ENCODE assay signal across 1 cellular context in genomic region chr19:45884682-45885555, GRCh38.
TF ChIP-seq lines count a peak whose summit lies in the region.

No MANE protein-coding gene starts in this region.

TF ChIP-seq in HepG2, 621 proteins besides CTCF, POLR2A, EP300 and RAD21 (continued from another document):
- TF ChIP-seq ZNF281 (CRISPR knock-in tag; IDR thresholded peaks at IDR 0.05; ENCODE audit: borderline replicate concordance) (no peak), IKZF1 (IDR thresholded peaks at IDR 0.05) (no peak), ELF3 (CRISPR knock-in tag; IDR thresholded peaks at IDR 0.05) (no peak), IRF2 (CRISPR knock-in tag; IDR thresholded peaks at IDR 0.05) (peak; percentile 26; the same call in 1 of the 2 replicates), ZNF784 (CRISPR knock-in tag; IDR thresholded peaks at IDR 0.05; ENCODE audit: borderline replicate concordance) (no peak), ZNF670 (CRISPR knock-in tag; IDR thresholded peaks at IDR 0.05; ENCODE audit: borderline replicate concordance) (0 out of 2 replicates have a peak, but pooled peaks have one; percentile 69), THRA (CRISPR knock-in tag; IDR thresholded peaks at IDR 0.05; ENCODE audit: borderline replicate concordance) (no peak), U2AF2 (IDR thresholded peaks at IDR 0.05; ENCODE audit: low read depth, low read length) (no peak), ZNF616 (CRISPR knock-in tag; IDR thresholded peaks at IDR 0.05; ENCODE audit: low read depth) (no peak), AGO1 (IDR thresholded peaks at IDR 0.05; ENCODE audit: low read depth, low read length, poor library complexity, severe bottlenecking) (peak; percentile 55), NR2F2 (IDR thresholded peaks at IDR 0.05; ENCODE audit: borderline replicate concordance, low read depth) (no peak), RFXAP (CRISPR knock-in tag; IDR thresholded peaks at IDR 0.05; ENCODE audit: borderline replicate concordance) (no peak), NCOA2 (CRISPR knock-in tag; IDR thresholded peaks at IDR 0.05) (no peak), NFIC (IDR thresholded peaks at IDR 0.05; ENCODE audit: low read length) (no peak), ZNF280B (CRISPR knock-in tag; IDR thresholded peaks at IDR 0.05; ENCODE audit: borderline replicate concordance) (no peak), KDM2A (CRISPR knock-in tag; IDR thresholded peaks at IDR 0.05; ENCODE audit: borderline replicate concordance, low read depth) (0 out of 2 replicates have a peak, but pooled peaks have one; percentile 32), RFX3 (CRISPR knock-in tag; IDR thresholded peaks at IDR 0.05) (no peak), ZNF572 (CRISPR knock-in tag; IDR thresholded peaks at IDR 0.05) (no peak), PRPF4 (IDR thresholded peaks at IDR 0.05; ENCODE audit: low read depth, low read length, poor library complexity, severe bottlenecking) (peak; percentile 63), ZNF879 (CRISPR knock-in tag; IDR thresholded peaks at IDR 0.05) (0 out of 2 replicates have a peak, but pooled peaks have one; percentile 5), NONO (IDR thresholded peaks at IDR 0.05) (no peak), NONO (CRISPR knock-in tag; conservative IDR thresholded peaks at IDR 0.05) (peak; percentile 35), ELK4 (CRISPR knock-in tag; IDR thresholded peaks at IDR 0.05; ENCODE audit: borderline replicate concordance) (no peak), ZSCAN12 (CRISPR knock-in tag; IDR thresholded peaks at IDR 0.05) (no peak), RBM39 (IDR thresholded peaks at IDR 0.05; ENCODE audit: low read depth, low read length, poor library complexity, severe bottlenecking) (no peak), TOPORS (CRISPR knock-in tag; IDR thresholded peaks at IDR 0.05) (no peak)
